Comparison of ENCODE assay signal across 14 cellular contexts in the genomic region with DNA sequence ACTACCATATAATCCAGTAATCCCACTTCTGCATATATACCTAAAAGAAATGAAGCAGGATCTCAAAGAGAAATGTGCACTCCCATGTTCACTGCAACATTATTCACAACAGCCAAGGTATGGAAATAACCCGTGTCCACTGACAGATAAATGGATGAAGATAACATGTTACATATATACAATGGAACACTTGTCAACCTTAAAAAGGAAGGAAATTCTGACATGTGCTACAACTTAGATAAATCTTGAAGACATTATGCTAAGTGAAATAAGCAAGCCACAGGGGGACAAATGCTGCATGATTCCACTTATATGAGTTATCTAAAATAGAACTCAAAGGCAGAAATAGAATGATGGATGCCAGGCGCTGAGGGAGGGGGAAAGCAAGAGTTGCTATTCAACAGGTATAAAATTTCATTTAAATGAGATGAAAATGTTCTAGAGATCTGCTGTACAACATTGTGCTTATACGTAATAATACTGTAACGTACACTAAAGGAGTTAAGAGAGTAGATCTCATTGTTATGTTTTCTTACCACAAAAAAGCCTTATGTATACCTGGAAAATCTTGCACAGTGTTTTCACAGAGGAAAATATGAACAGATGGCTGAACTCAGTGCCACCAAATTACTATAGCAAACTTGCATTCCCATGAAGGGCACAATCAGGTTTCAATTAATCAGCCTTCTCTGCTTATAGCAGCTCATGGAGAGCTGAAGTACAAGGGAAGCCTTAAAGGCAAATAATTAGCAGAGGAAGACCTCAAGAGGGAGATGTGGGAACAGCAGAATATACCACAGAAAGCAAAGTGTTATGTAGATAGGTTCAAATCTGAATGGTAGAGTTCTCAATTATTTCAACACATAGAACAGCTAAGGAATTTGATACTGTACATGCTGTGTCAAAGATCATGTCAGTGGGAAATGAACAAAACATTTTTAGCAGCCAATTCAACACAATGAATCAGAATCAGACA. TPM values are rescaled to one million over a fixed set of nuclear protein-coding genes. Genes with fewer than 3 reads are reported as not detected.
A peak's percentile ranks its signal among the peaks of the same experiment; 100 is the strongest.
DNase-seq lines count a peak whose midpoint lies in the region; TF ChIP-seq lines count a peak whose summit lies in the region.
"Had no signal": no experiment of that assay in that cellular context is flagged by ENCODE, and none has a peak within 500 bp of the region (broad histone marks: within the 10 kb centered on the region; RNA-seq: fewer than 3 reads in every experiment).

No MANE protein-coding gene starts in this region.

- H3K9me3 ChIP-seq in GM23248 (ENCODE audit: low read depth), result no peaks in the 10 kb centered on the region

- 95 to 96% methylated on average over 4 of the region's 4 CpGs for WGBS in GM23248 (ENCODE audit: low coverage in 1 of 2, low lambda C conversion rate in 2 of 2, missing lambda C conversion rate in 2 of 2), 2 experiments

- no peak overlapping the region for H3K4me3 ChIP-seq in GM23248
- H3K4me3 ChIP-seq in fibroblast of the aortic adventitia (ENCODE audit: low read depth, low read length), result no peak overlapping the region
- H3K4me3 ChIP-seq: neural progenitor cell had no signal

- H3K4me2 ChIP-seq in GM23248 (ENCODE audit: unreplicated experiment), result no peak overlapping the region
- H3K4me2 ChIP-seq: neural progenitor cell had no signal

- no peak overlapping the region for H3K9ac ChIP-seq in GM23248
- H3K9ac ChIP-seq: neural progenitor cell had no signal

- H3K36me3 ChIP-seq in GM23248 (ENCODE audit: low read depth), result peaks cover 81% of the 10 kb centered on the region

- no peak overlapping the region for H2AFZ ChIP-seq in GM23248
- H2AFZ ChIP-seq: neural progenitor cell had no signal

- H4K20me1 ChIP-seq in GM23248 (ENCODE audit: insufficient read depth), result no peaks in the 10 kb centered on the region

- no peaks in the 10 kb centered on the region for H3K9me2 ChIP-seq in GM23248 (ENCODE audit: insufficient read depth)

- peak; percentile 36 for DNase-seq in D341Med (ENCODE audit: low spot score)
- peak; percentile 6 for DNase-seq in GM23248
- DNase-seq in SW480 (ENCODE audit: low spot score), result peak; percentile 11
- DNase-seq in fibroblast of the aortic adventitia (ENCODE audit: low read depth), result peak; percentile 3
- no peak for DNase-seq in SHP77 (lab: John Stamatoyannopoulos, UW)
- DNase-seq in NCI-H1105 treated with DMSO at 0.1 percent for 48 hours (lab: John Stamatoyannopoulos, UW), result no peak
- no peak for DNase-seq in activated gamma-delta T cell treated with Interleukin-2 at 50 U/mL for 16 hours
- DNase-seq: brain microvascular endothelial cell; EL; NCI-H2227 treated with DMSO at 0.1 percent for 48 hours; stimulated activated CD4-positive, alpha-beta T cell treated with anti-CD3 and anti-CD28 coated beads, Interleukin-15, amount 100 ng/mL, for 24 hours; T-helper 1 cell had no signal

- H3K79me2 ChIP-seq in GM23248 (ENCODE audit: insufficient read depth), result peaks cover 31% of the 10 kb centered on the region

- no peaks in the 10 kb centered on the region for H3K4me1 ChIP-seq in GM23248 (ENCODE audit: insufficient read depth)
- H3K4me1 ChIP-seq: neural progenitor cell had no signal

- in situ Hi-C loops in GM23248 (cut with MboI), result no loop called here

- H3F3A ChIP-seq in GM23248 (ENCODE audit: insufficient read depth), result peaks cover 48% of the 10 kb centered on the region

- no peak for TF ChIP-seq CTCF in fibroblast of the aortic adventitia (IDR thresholded peaks at IDR 0.05; ENCODE audit: insufficient read depth, low read length)

- H3K27ac ChIP-seq in GM23248, result no peak overlapping the region
- H3K27ac ChIP-seq: brain microvascular endothelial cell, neural progenitor cell had no signal

- H3K27me3 ChIP-seq in GM23248 (replicated peaks; ENCODE audit: insufficient read depth), result no peaks in the 10 kb centered on the region
- H3K27me3 ChIP-seq: brain microvascular endothelial cell, neural progenitor cell had no signal

RNA-seq across cellular contexts. Expression of a gene that starts 8.0 kb away (rescaled TPM):
- 49.3 and 57.8 TPM in 2 replicates for total RNA-seq in GM23248 (2014; rRNA removed; shearing (Covaris generic))
- 33.0 and 33.4 TPM in 2 replicates for polyA plus RNA-seq in GM23248 (2016; fragmentation: Nextera tagmentation; extraction: Ambion mirVana)
- 61.8 and 174 TPM in 2 replicates for total RNA-seq in fibroblast of the aortic adventitia (ENCODE audit: low replicate concordance)

RNA-seq across cellular contexts. Expression of a gene that starts 56.9 kb away (rescaled TPM):
- 21.4 and 23.3 TPM in 2 replicates for total RNA-seq in GM23248 (2014; rRNA removed; shearing (Covaris generic))
- 18.9 and 26.8 TPM in 2 replicates for polyA plus RNA-seq in GM23248 (2016; fragmentation: Nextera tagmentation; extraction: Ambion mirVana)
- 27.6 and 32.5 TPM in 2 replicates for total RNA-seq in fibroblast of the aortic adventitia (ENCODE audit: low replicate concordance)

RNA-seq across cellular contexts. Expression of a gene that starts 57.1 kb away (rescaled TPM):
- total RNA-seq in GM23248 (2014; rRNA removed; shearing (Covaris generic)), result 64.6 and 83.2 TPM in 2 replicates
- polyA plus RNA-seq in GM23248 (2016; fragmentation: Nextera tagmentation; extraction: Ambion mirVana), result 63.8 and 66.1 TPM in 2 replicates
- total RNA-seq in fibroblast of the aortic adventitia (ENCODE audit: low replicate concordance), result 71.5 and 79.8 TPM in 2 replicates

RNA-seq across cellular contexts. Expression of a gene that starts 59.7 kb away (rescaled TPM):
- total RNA-seq in GM23248 (2014; rRNA removed; shearing (Covaris generic)), result not detected in 2 replicates
- polyA plus RNA-seq in GM23248 (2016; fragmentation: Nextera tagmentation; extraction: Ambion mirVana), result not detected in 2 replicates
- total RNA-seq in fibroblast of the aortic adventitia (ENCODE audit: low replicate concordance), result not detected in 2 replicates
- total RNA-seq: fibroblast of lung had no signal
- polyA plus RNA-seq: fibroblast of lung had no signal

Comparison
In these comparisons a context has a peak if more than half of its experiments do, and no peak if none do; other contexts are left out.
1. DNase-seq: peak in D341Med (single experiment), GM23248 (single experiment), SW480 (single experiment) and fibroblast of the aortic adventitia (single experiment); none in SHP77 (0 of 2), NCI-H1105 treated with DMSO at 0.1 percent for 48 hours (single experiment) and activated gamma-delta T cell treated with Interleukin-2 at 50 U/mL for 16 hours (single experiment).